8 cellular contexts compared by ENCODE assay signal in the genomic region with DNA sequence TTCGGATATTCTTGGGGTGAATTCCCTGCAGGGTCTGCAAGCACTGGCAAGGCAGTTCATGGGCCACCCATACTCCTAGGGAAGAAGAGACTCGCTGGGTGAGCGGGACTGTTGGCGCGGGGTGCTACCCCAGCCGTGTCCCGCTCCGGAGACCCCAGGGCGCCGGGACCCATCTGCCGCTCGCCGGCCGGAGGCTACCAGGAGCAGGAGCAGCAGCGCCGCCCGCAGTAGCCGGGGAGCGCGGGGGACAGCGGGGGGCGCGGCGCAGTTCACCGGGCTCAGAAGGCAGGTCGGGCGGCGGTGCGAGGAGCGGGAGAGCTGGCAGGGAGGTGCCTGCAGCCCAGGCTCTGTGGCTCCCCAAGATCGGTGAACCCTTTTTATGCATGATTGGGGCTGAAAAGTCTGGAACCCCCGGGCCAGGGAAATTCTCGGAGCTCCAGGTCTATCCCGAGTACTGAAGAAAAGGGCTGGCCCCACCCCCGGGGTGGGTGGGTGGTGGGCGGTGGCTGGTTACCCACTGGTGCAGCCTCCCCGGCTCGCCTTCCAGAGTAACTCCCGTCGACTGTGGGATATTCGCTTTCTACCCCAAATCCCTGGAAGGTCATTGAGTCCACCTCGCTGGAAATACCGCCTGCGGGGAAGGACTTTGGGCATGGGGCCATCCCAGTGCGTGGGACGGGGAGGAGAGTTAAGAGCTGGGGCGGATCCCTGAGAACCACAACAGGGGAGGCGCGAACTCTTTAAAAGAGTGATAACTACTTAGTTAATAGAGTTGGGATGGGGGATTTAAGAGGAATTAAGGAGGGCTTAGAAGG. TPM values are rescaled to one million over a fixed set of nuclear protein-coding genes. Genes with fewer than 3 reads are reported as not detected.
DNase-seq lines count a peak whose midpoint lies in the region; ATAC-seq and TF ChIP-seq lines count a peak whose summit lies in the region.

No MANE protein-coding gene starts in this region.

- POLR2A ChIA-PET in AG04449 (lab: Yijun Ruan, JAX) = no interaction called here

- TF ChIP-seq CTCF in AG04449 (IDR thresholded peaks at IDR 0.05; ENCODE audit: insufficient read depth, low read length, missing control alignments) (no peak), foreskin keratinocyte (conservative IDR thresholded peaks at IDR 0.05) (peak; percentile 38), omental fat pad (IDR thresholded peaks at IDR 0.05) (no peak)

- H3K27me3 ChIP-seq in SJCRH30 = no peaks in the 10 kb centered on the region; the same call in 1 of the 2 replicates
- no peaks in the 10 kb centered on the region for H3K27me3 ChIP-seq in foreskin keratinocyte

- H3K4me3 ChIP-seq in AG04449 (ENCODE audit: low read depth, low read length) = peak overlapping the region; percentile 4
- H3K4me3 ChIP-seq in SJCRH30 = peak overlapping the region; percentile 37

- CTCF ChIA-PET in AG04449 (lab: Yijun Ruan, JAX) = interaction anchor here (1.0 to 1.4 kb wide), 3 partner anchors 44 to 351 kb away, joined by 3 read pairs; no protein-coding TSS in a partner anchor

- H3K4me1 ChIP-seq in SJCRH30 = peaks cover 19% of the 10 kb centered on the region
- H3K4me1 ChIP-seq in foreskin keratinocyte = no peaks in the 10 kb centered on the region

- DNase-seq in AG04449 (ENCODE audit: low read depth, low spot score) (no peak), SJCRH30 (peak in 1 of 2 experiments; percentile 24), foreskin keratinocyte (no peak), omental fat pad (ENCODE audit: low spot score) (peak; percentile 27), NCI-H2029 (lab: John Stamatoyannopoulos, UW) (no peak), cerebellum (ENCODE audit: low spot score) (no peak)

- peak; percentile 76 for ATAC-seq in foreskin keratinocyte
- ATAC-seq in omental fat pad (ENCODE audit: low FRiP score) = peak; percentile 65
- no peak for ATAC-seq in GM21737 (IDR thresholded peaks at IDR 0.05; ENCODE audit: unreplicated experiment)
- ATAC-seq in HG02970 (IDR thresholded peaks at IDR 0.05; ENCODE audit: low FRiP score, unreplicated experiment) = no peak

- H3K36me3 ChIP-seq in SJCRH30 = no peaks in the 10 kb centered on the region

- no peaks in the 10 kb centered on the region for H3K9me3 ChIP-seq in SJCRH30 (replicated peaks)

- no peak overlapping the region for H3K27ac ChIP-seq in SJCRH30
- no peak overlapping the region for H3K27ac ChIP-seq in foreskin keratinocyte

RNA-seq across cellular contexts. Expression of a gene that starts 37.6 kb away (rescaled TPM):
- total RNA-seq in SJCRH30 (2014; rRNA removed; shearing (Covaris generic)) = not detected in 2 replicates
- total RNA-seq in foreskin keratinocyte = not detected in 2 replicates
- not detected in 2 replicates for polyA plus RNA-seq in foreskin keratinocyte
- total RNA-seq in omental fat pad = not detected
- 1.8 TPM for total RNA-seq in cerebellum

RNA-seq across cellular contexts. Expression of a gene that starts 43.7 kb away (rescaled TPM):
- not detected in 2 replicates for total RNA-seq in SJCRH30 (2014; rRNA removed; shearing (Covaris generic))
- total RNA-seq in foreskin keratinocyte = not detected in 2 replicates
- polyA plus RNA-seq in foreskin keratinocyte = not detected in 2 replicates
- total RNA-seq in omental fat pad = 1 to 10 TPM in 2 of 4 donors, not detected in 2; 1.9 to 3.4 TPM
- 5.5 TPM for total RNA-seq in cerebellum

RNA-seq across cellular contexts. Expression of a gene that starts 54.2 kb away (rescaled TPM):
- total RNA-seq in SJCRH30 (2014; rRNA removed; shearing (Covaris generic)) = not detected in 2 replicates
- 0.85 and 1.7 TPM in 2 replicates for total RNA-seq in foreskin keratinocyte
- 0.39 and 1.2 TPM in 2 replicates for polyA plus RNA-seq in foreskin keratinocyte
- 1 to 10 TPM in 1 of 4 donors, under 1 TPM in 1, not detected in 2; 0.56 to 1.8 TPM for total RNA-seq in omental fat pad
- not detected for total RNA-seq in cerebellum

Comparison
In these comparisons a context has a peak if more than half of its experiments do, and no peak if none do; other contexts are left out.
1. ATAC-seq: peak in foreskin keratinocyte (single experiment) and omental fat pad (single experiment); none in GM21737 (single experiment) and HG02970 (single experiment).